ENCODE assay signal across 8 cellular contexts in the genomic region with DNA sequence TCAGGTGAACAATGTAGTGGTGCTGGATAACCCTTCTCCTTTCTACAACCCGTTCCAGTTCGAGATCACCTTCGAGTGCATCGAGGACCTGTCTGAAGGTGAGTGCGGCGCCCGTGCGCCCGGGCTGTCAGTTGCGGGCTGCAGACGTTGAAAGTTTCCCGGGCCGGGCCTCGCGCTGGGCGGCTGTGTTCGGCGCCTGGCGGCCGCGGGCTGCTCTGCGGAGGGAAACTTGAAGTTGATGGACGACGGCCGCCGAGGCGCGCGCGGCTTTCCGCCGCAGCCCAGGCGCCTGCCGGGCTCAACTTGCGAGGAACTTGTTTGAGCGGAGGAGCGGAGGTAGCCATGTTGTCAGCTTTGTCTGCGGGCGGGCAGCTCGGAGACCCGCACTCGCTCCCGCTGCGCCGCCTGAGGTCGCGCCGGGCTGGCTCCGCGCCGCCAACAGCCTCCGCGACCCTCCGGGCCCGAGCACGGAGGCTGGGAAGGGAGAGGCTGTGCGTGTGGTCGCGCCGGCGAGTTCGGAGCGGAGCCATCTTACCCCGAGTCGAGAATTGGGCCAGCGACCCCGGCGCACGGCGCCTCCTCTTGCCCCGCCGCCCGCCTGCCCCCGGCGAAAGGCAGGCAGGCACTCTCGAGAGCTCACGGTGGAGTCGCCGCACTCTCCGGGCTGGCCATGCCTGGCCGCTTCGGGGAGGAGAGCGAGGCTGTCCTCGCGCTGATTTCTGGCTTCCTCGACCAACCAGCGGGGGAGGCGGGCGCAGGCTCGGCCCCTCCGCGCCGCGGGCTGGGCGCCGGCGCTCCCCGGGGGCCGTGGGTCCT. TPM values are rescaled to one million over a fixed set of nuclear protein-coding genes. Genes with fewer than 3 reads are reported as not detected.
A peak's percentile ranks its signal among the peaks of the same experiment; 100 is the strongest.
DNase-seq lines count a peak whose midpoint lies in the region; ATAC-seq and TF ChIP-seq lines count a peak whose summit lies in the region.

No MANE protein-coding gene starts in this region.

- peak overlapping the region; percentile 93 for H3K4me3 Mint-ChIP-seq in CD8-positive, alpha-beta T cell

- H3K9me3 ChIP-seq in CD8-positive, alpha-beta T cell (ENCODE audit: low read length): no peaks in the 10 kb centered on the region
- no peaks in the 10 kb centered on the region for H3K9me3 ChIP-seq in thoracic aorta

- no peaks in the 10 kb centered on the region for H3K9me3 Mint-ChIP-seq in CD8-positive, alpha-beta T cell

- H3K27ac ChIP-seq in CD8-positive, alpha-beta T cell (ENCODE audit: low read depth, low read length): peak overlapping the region; percentile 79
- H3K27ac ChIP-seq in thoracic aorta: peak overlapping the region; percentile 87 to 96

- peak overlapping the region; percentile 99 for H3K27ac Mint-ChIP-seq in CD8-positive, alpha-beta T cell

- ATAC-seq in CD8-positive, alpha-beta T cell: peak; percentile 25
- ATAC-seq in GM19372 (IDR thresholded peaks at IDR 0.05; ENCODE audit: low read depth, unreplicated experiment): peak; percentile 34
- ATAC-seq in HG03469 (IDR thresholded peaks at IDR 0.05; ENCODE audit: unreplicated experiment): peak; percentile 29
- peak; percentile 35 for ATAC-seq in thoracic aorta (ENCODE audit: insufficient number of reproducible peaks, low FRiP score, low read depth)

- TF ChIP-seq CTCF in CD8-positive, alpha-beta T cell (IDR thresholded peaks at IDR 0.05): no peak
- TF ChIP-seq CTCF in thoracic aorta (IDR thresholded peaks at IDR 0.05): no peak

- peaks cover 27% of the 10 kb centered on the region for H3K36me3 Mint-ChIP-seq in CD8-positive, alpha-beta T cell

- peaks cover 60% of the 10 kb centered on the region for H3K4me1 ChIP-seq in CD8-positive, alpha-beta T cell (ENCODE audit: insufficient read depth, low read length)
- peaks cover 13 to 35% of the 10 kb centered on the region in 2 donors for H3K4me1 ChIP-seq in thoracic aorta (ENCODE audit: control insufficient read depth in 1 of 2, low read depth in 2 of 2)

- intact Hi-C loops in CD8-positive, alpha-beta T cell (cut with DNase I, micrococcal nuclease): loop anchor here (1.0 to 10.0 kb wide), 13 partner anchors 16 to 1340 kb away; partner anchors contain the start of genes MAN1A1 (in 2 of the 2), MCM9 (in 2 of the 2), CEP85L (in 1 of the 2) and FAM184A (in 1 of the 2)

- no peaks in the 10 kb centered on the region for H3K36me3 ChIP-seq in CD8-positive, alpha-beta T cell (ENCODE audit: insufficient read depth, low read length)
- no peaks in the 10 kb centered on the region for H3K36me3 ChIP-seq in thoracic aorta

- H3K4me3 ChIP-seq in CD8-positive, alpha-beta T cell (ENCODE audit: low read depth, low read length): peak overlapping the region; percentile 82
- peak overlapping the region; percentile 98 for H3K4me3 ChIP-seq in thoracic aorta

- DNase-seq in CD8-positive, alpha-beta T cell: peak; percentile 29 to 80 (median 62)
- DNase-seq in RPMI8226: peak; percentile 33
- DNase-seq in activated naive CD4-positive, alpha-beta T cell (lab: John Stamatoyannopoulos, UW): peak; percentile 27 to 59 (median 40)
- peak; percentile 80 for DNase-seq in germinal center (ENCODE audit: low spot score)
- peak; percentile 60 for DNase-seq in occipital lobe (lab: John Stamatoyannopoulos, UW)
- no peak for DNase-seq in thoracic aorta (ENCODE audit: low spot score)

- H3K4me1 Mint-ChIP-seq in CD8-positive, alpha-beta T cell (ENCODE audit: low read depth): peaks cover 66% of the 10 kb centered on the region

- H3K27me3 ChIP-seq in CD8-positive, alpha-beta T cell (ENCODE audit: insufficient read depth, low read length): no peaks in the 10 kb centered on the region
- H3K27me3 ChIP-seq in thoracic aorta (replicated peaks; ENCODE audit: insufficient read depth): no peaks in the 10 kb centered on the region

- CTCF ChIA-PET in CD8-positive, alpha-beta T cell (lab: Charles Lee): interaction anchor here (1.0 to 3.9 kb wide), 7 partner anchors 11 to 214 kb away, joined by 3 to 25 read pairs (median 4); no protein-coding TSS in a partner anchor

- POLR2A ChIA-PET in CD8-positive, alpha-beta T cell (lab: Charles Lee): interaction anchor here (0.6 to 5.3 kb wide), 10 partner anchors 10 to 329 kb away, joined by 3 to 33 read pairs (median 7); partner anchors contain the start of gene MCM9

- no peaks in the 10 kb centered on the region for H3K27me3 Mint-ChIP-seq in CD8-positive, alpha-beta T cell (ENCODE audit: low read depth)

RNA-seq across cellular contexts. Expression of gene ASF1A, which starts 0.7 kb away (rescaled TPM):
- 10 to 100 TPM; 15.6 to 17.1 TPM for total RNA-seq in CD8-positive, alpha-beta T cell
- total RNA-seq in occipital lobe (42.7 TPM), thoracic aorta (10 to 100 TPM in 1 of 2 donors, 1 to 10 TPM in 1; 7.7 to 11.1 TPM)

RNA-seq across cellular contexts. Expression of gene MCM9, which starts 40.3 kb away (rescaled TPM):
- 10 to 100 TPM; 32.9 to 34.1 TPM for total RNA-seq in CD8-positive, alpha-beta T cell
- 7.8 TPM for total RNA-seq in occipital lobe
- 10 to 100 TPM; 14.1 to 22.2 TPM for total RNA-seq in thoracic aorta
